9 cellular contexts compared by ENCODE assay signal in genomic region chr1:161200421-161200991, GRCh38. TPM values are rescaled to one million over a fixed set of nuclear protein-coding genes. Genes with fewer than 3 reads are reported as not detected.
DNase-seq lines count a peak whose midpoint lies in the region; ATAC-seq and TF ChIP-seq lines count a peak whose summit lies in the region.
"Had no signal": no experiment of that assay in that cellular context is flagged by ENCODE, and none has a peak within 500 bp of the region (broad histone marks: within the 10 kb centered on the region; RNA-seq: fewer than 3 reads in every experiment).

No MANE protein-coding gene starts in this region.

- H3K27ac ChIP-seq in ACC112 (ENCODE audit: low read depth, low read length) (peak overlapping the region; percentile 99), RWPE2 (ENCODE audit: poor library complexity, severe bottlenecking) (peak overlapping the region; percentile 47), esophagus muscularis mucosa (replicated peaks in 1 of 4) (peak overlapping the region; percentile 92 to 95 (median 94))

- H3K4me3 ChIP-seq in ACC112 (ENCODE audit: low read depth, low read length) (no peak overlapping the region), RWPE2 (ENCODE audit: severe bottlenecking) (no peak overlapping the region), esophagus muscularis mucosa (peak overlapping the region in 2 of 4 donors; percentile 76 to 87), neuron (ENCODE audit: low read length) (no peak overlapping the region)

- H3K79me2 ChIP-seq in ACC112 (ENCODE audit: control insufficient read depth, insufficient read depth, low read length, unreplicated experiment), result peaks cover 52% of the 10 kb centered on the region

- H3K27me3 ChIP-seq in ACC112 (ENCODE audit: insufficient read depth, low read length), result no peaks in the 10 kb centered on the region
- no peaks in the 10 kb centered on the region for H3K27me3 ChIP-seq in RWPE2 (ENCODE audit: insufficient read depth, poor library complexity, severe bottlenecking)
- no peaks in the 10 kb centered on the region for H3K27me3 ChIP-seq in esophagus muscularis mucosa
- no peaks in the 10 kb centered on the region for H3K27me3 ChIP-seq in neuron (ENCODE audit: insufficient read depth, low read length)

- H2AFZ ChIP-seq in ACC112 (ENCODE audit: low read length, unreplicated experiment), result no peak overlapping the region
- H2AFZ ChIP-seq in neuron (ENCODE audit: low read depth, low read length), result peak overlapping the region; percentile 43

- intact Hi-C loops in esophagus muscularis mucosa (cut with DNase I), result no loop called here

- H3K36me3 ChIP-seq in ACC112 (ENCODE audit: insufficient read depth, low read length), result peaks cover 11% of the 10 kb centered on the region; the same call in 1 of the 2 replicates
- peaks cover 23% of the 10 kb centered on the region for H3K36me3 ChIP-seq in RWPE2 (ENCODE audit: low read depth)
- peaks cover 0 to 36% (median 18%) of the 10 kb centered on the region in 4 donors for H3K36me3 ChIP-seq in esophagus muscularis mucosa
- peaks cover 19% of the 10 kb centered on the region for H3K36me3 ChIP-seq in neuron (ENCODE audit: insufficient read depth, low read length)

- DNase-seq in RWPE2 (ENCODE audit: low spot score), result no peak
- DNase-seq in esophagus muscularis mucosa (ENCODE audit: extremely low spot score), result no peak
- no peak for DNase-seq in NCI-H226
- no peak for DNase-seq in dedifferentiated amniotic fluid mesenchymal stem cell (ENCODE audit: extremely low spot score)
- DNase-seq in GF-D8 (lab: John Stamatoyannopoulos, UW), result no peak
- DNase-seq: DMS79 treated with DMSO at 0.1 percent for 48 hours had no signal

- H3K4me1 ChIP-seq in ACC112 (ENCODE audit: control insufficient read depth, insufficient read depth, low read length, unreplicated experiment) (peaks cover 70% of the 10 kb centered on the region), RWPE2 (ENCODE audit: insufficient read depth, poor library complexity, severe bottlenecking) (peaks cover 6% of the 10 kb centered on the region), esophagus muscularis mucosa (peaks cover 55 to 92% (median 90%) of the 10 kb centered on the region in 4 donors), neuron (ENCODE audit: insufficient read depth, low read length) (peaks cover 26% of the 10 kb centered on the region)

- TF ChIP-seq POLR2A in esophagus muscularis mucosa (IDR thresholded peaks at IDR 0.05; ENCODE audit: low read depth), result no peak

- TF ChIP-seq EP300 in esophagus muscularis mucosa (IDR thresholded peaks at IDR 0.05), result no peak

- 77% methylated on average over 5 of the region's 5 CpGs for WGBS in esophagus muscularis mucosa

- no peak for TF ChIP-seq CTCF in RWPE2 (IDR thresholded peaks at IDR 0.05; ENCODE audit: poor library complexity, severe bottlenecking)
- TF ChIP-seq CTCF in esophagus muscularis mucosa (IDR thresholded peaks at IDR 0.05), result no peak

- H3K9me3 ChIP-seq in RWPE2 (ENCODE audit: severe bottlenecking) (no peaks in the 10 kb centered on the region), esophagus muscularis mucosa (no peaks in the 10 kb centered on the region), neuron (ENCODE audit: low read length) (no peaks in the 10 kb centered on the region)

- ATAC-seq in RWPE2 (ENCODE audit: low read depth) (no peak), GM21576 (IDR thresholded peaks at IDR 0.05; ENCODE audit: unreplicated experiment) (no peak)

RNA-seq across cellular contexts. Expression of gene ADAMTS4, which starts 1.7 kb away (rescaled TPM):
- total RNA-seq in esophagus muscularis mucosa, result 100 to 1,000 TPM in 1 of 4 donors, 10 to 100 TPM in 1, 1 to 10 TPM in 2; 2.5 to 126 (median 12.0) TPM

RNA-seq across cellular contexts. Expression of gene NDUFS2, which starts 1.7 kb away (rescaled TPM):
- 100 to 1,000 TPM in 3 of 4 donors, 10 to 100 TPM in 1; 68.5 to 131 (median 122) TPM for total RNA-seq in esophagus muscularis mucosa

RNA-seq across cellular contexts. Expression of gene FCER1G, which starts 14.6 kb away (rescaled TPM):
- 100 to 1,000 TPM in 1 of 4 donors, 10 to 100 TPM in 3; 32.8 to 145 (median 47.4) TPM for total RNA-seq in esophagus muscularis mucosa

RNA-seq across cellular contexts. Expression of gene APOA2, which starts 22.9 kb away (rescaled TPM):
- total RNA-seq in esophagus muscularis mucosa, result not detected

RNA-seq across cellular contexts. Expression of gene B4GALT3, which starts 23.2 kb away (rescaled TPM):
- 10 to 100 TPM; 14.1 to 26.5 (median 21.8) TPM for total RNA-seq in esophagus muscularis mucosa

Comparison
In these comparisons a context has a peak if more than half of its experiments do, and no peak if none do; other contexts are left out.
1. H3K27ac ChIP-seq: peak in every context shown above with its lines; median percentile 99 in ACC112; 94 in esophagus muscularis mucosa; 47 in RWPE2.